In genomic region chr2:198282061-198282460, GRCh38 we compare ENCODE assay signal across 8 cellular contexts.
"Had no signal": no experiment of that assay in that cellular context is flagged by ENCODE, and none has a peak within 500 bp of the region (broad histone marks: within the 10 kb centered on the region; RNA-seq: fewer than 3 reads in every experiment).

No MANE protein-coding gene starts in this region.

- H3K4me3 ChIP-seq: GM23338 had no signal

- ATAC-seq: GM23338, HepG2 had no signal

- FAIRE-seq: H1, H54, HepG2 had no signal

- DNase-seq: H9, HCEC 1CT had no signal

- H3K27ac Mint-ChIP-seq: GM23338, H9, IgD-negative memory B cell had no signal

- H3K27ac ChIP-seq: HL-60 had no signal

- H3K36me3 Mint-ChIP-seq: IgD-negative memory B cell had no signal

- H3K4me3 Mint-ChIP-seq: GM23338, H9, IgD-negative memory B cell had no signal

- H3K9me3 Mint-ChIP-seq: GM23338, H9, IgD-negative memory B cell had no signal

- H3K4me1 Mint-ChIP-seq: GM23338, IgD-negative memory B cell had no signal
